31 cellular contexts compared by ENCODE assay signal in the genomic region with DNA sequence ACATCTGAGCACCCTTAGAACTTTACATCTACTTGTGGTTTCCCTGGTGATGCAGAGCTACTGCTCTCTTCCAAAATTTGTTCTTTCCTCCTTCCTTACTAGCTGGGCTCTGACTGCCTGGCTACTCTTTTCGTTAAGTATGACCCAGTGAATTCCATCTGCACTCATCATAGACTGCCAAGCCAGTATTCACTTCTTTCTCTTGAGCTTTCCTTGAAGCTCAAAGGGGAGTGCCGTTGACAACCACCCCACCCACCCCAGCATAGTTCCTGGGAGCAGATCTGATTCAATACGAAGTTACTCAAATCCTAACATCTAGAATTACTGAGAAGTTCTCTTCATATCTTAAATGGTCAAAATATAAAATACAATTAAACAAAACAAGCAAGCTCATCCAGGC.
DNase-seq lines count a peak whose midpoint lies in the region; ATAC-seq, FAIRE-seq and TF ChIP-seq lines count a peak whose summit lies in the region.
"Had no signal": no experiment of that assay in that cellular context is flagged by ENCODE, and none has a peak within 500 bp of the region (broad histone marks: within the 10 kb centered on the region; RNA-seq: fewer than 3 reads in every experiment).

No MANE protein-coding gene starts in this region.

- H3K27ac Mint-ChIP-seq in chondrocyte (ENCODE audit: unreplicated experiment): no peak overlapping the region
- H3K27ac Mint-ChIP-seq: activated CD4-positive, alpha-beta T cell treated with anti-CD3 and anti-CD28 coated beads, Interleukin-2, amount 10 ng/mL, durations not matched to agents 24 days and 14 days; activated CD8-positive, alpha-beta memory T cell treated with anti-CD3 and anti-CD28 coated beads, Interleukin-2, amount 10 ng/mL, durations not matched to agents 7 days and 5 days; activated naive CD4-positive, alpha-beta T cell treated with anti-CD3 and anti-CD28 coated beads for 36 hours; activated T-cell treated with anti-CD3 and anti-CD28 coated beads, Interleukin-2, amount 50 U/mL, for 72 hours; endodermal cell; naive B cell; stimulated activated effector memory CD8-positive, alpha-beta T cell treated with anti-CD3 and anti-CD28 coated beads, Interleukin-12 subunit alpha, Interleukin-12 subunit beta, amount 100 ng/mL, for 72 hours had no signal

- ATAC-seq in GM19463 (IDR thresholded peaks at IDR 0.05; ENCODE audit: unreplicated experiment) (no peak), HG03432 (IDR thresholded peaks at IDR 0.05; ENCODE audit: unreplicated experiment) (no peak)
- ATAC-seq: activated CD8-positive, alpha-beta memory T cell treated with anti-CD3 and anti-CD28 coated beads, Interleukin-2, amount 10 ng/mL, durations not matched to agents 7 days and 5 days; activated T-cell treated with anti-CD3 and anti-CD28 coated beads, Interleukin-2, amount 50 U/mL, for 72 hours; esophagus mucosa; gastroesophageal sphincter; K562; left lung; sciatic nerve; stimulated activated effector memory CD8-positive, alpha-beta T cell treated with anti-CD3 and anti-CD28 coated beads, Interleukin-12 subunit alpha, Interleukin-12 subunit beta, amount 100 ng/mL, for 72 hours had no signal

- H3K9me3 Mint-ChIP-seq in chondrocyte (ENCODE audit: low read depth): peaks cover 7% of the 10 kb centered on the region
- H3K9me3 Mint-ChIP-seq: activated CD4-positive, alpha-beta T cell treated with anti-CD3 and anti-CD28 coated beads, Interleukin-2, amount 10 ng/mL, durations not matched to agents 24 days and 14 days had no signal

- H3K27me3 Mint-ChIP-seq in chondrocyte (ENCODE audit: low read depth): no peaks in the 10 kb centered on the region
- H3K27me3 Mint-ChIP-seq: activated CD4-positive, alpha-beta T cell treated with anti-CD3 and anti-CD28 coated beads, Interleukin-2, amount 10 ng/mL, durations not matched to agents 24 days and 14 days; activated CD8-positive, alpha-beta memory T cell treated with anti-CD3 and anti-CD28 coated beads, Interleukin-2, amount 10 ng/mL, durations not matched to agents 7 days and 5 days had no signal

- no peak overlapping the region for H3K4me3 Mint-ChIP-seq in chondrocyte (ENCODE audit: unreplicated experiment)
- H3K4me3 Mint-ChIP-seq: activated CD4-positive, alpha-beta T cell treated with anti-CD3 and anti-CD28 coated beads, Interleukin-2, amount 10 ng/mL, durations not matched to agents 24 days and 14 days; activated CD8-positive, alpha-beta memory T cell treated with anti-CD3 and anti-CD28 coated beads, Interleukin-2, amount 10 ng/mL, durations not matched to agents 7 days and 5 days; activated naive CD4-positive, alpha-beta T cell treated with anti-CD3 and anti-CD28 coated beads for 36 hours; activated T-cell treated with anti-CD3 and anti-CD28 coated beads, Interleukin-2, amount 50 U/mL, for 72 hours; endodermal cell; naive B cell; stimulated activated effector memory CD8-positive, alpha-beta T cell treated with anti-CD3 and anti-CD28 coated beads, Interleukin-12 subunit alpha, Interleukin-12 subunit beta, amount 100 ng/mL, for 72 hours had no signal

- no peak for TF ChIP-seq CTCF in chondrocyte (IDR thresholded peaks at IDR 0.05)

- H3K36me3 Mint-ChIP-seq in chondrocyte (ENCODE audit: low read depth): no peaks in the 10 kb centered on the region
- H3K36me3 Mint-ChIP-seq: activated CD8-positive, alpha-beta memory T cell treated with anti-CD3 and anti-CD28 coated beads, Interleukin-2, amount 10 ng/mL, durations not matched to agents 7 days and 5 days; naive B cell; stimulated activated effector memory CD8-positive, alpha-beta T cell treated with anti-CD3 and anti-CD28 coated beads, Interleukin-12 subunit alpha, Interleukin-12 subunit beta, amount 100 ng/mL, for 72 hours had no signal

- H3K4me1 Mint-ChIP-seq in chondrocyte (ENCODE audit: low read depth): peaks cover 11% of the 10 kb centered on the region
- H3K4me1 Mint-ChIP-seq: activated CD4-positive, alpha-beta T cell treated with anti-CD3 and anti-CD28 coated beads, Interleukin-2, amount 10 ng/mL, durations not matched to agents 24 days and 14 days; activated CD8-positive, alpha-beta memory T cell treated with anti-CD3 and anti-CD28 coated beads, Interleukin-2, amount 10 ng/mL, durations not matched to agents 7 days and 5 days; naive B cell; stimulated activated effector memory CD8-positive, alpha-beta T cell treated with anti-CD3 and anti-CD28 coated beads, Interleukin-12 subunit alpha, Interleukin-12 subunit beta, amount 100 ng/mL, for 72 hours had no signal

- DNase-seq in EH (ENCODE audit: low read depth): peak; percentile 55
- no peak for DNase-seq in HTR-8/SVneo (ENCODE audit: insufficient read length, low spot score)
- DNase-seq in astrocyte of the hippocampus (ENCODE audit: low read depth, low spot score): peak; percentile 30
- peak; percentile 27 for DNase-seq in kidney tubule cell (ENCODE audit: low spot score)
- DNase-seq in chondrocyte (ENCODE audit: low spot score): no peak
- DNase-seq in HPDE6-E6E7 (ENCODE audit: extremely low spot score): no peak
- DNase-seq: activated CD4-positive, alpha-beta T cell treated with anti-CD3 and anti-CD28 coated beads, Interleukin-2, amount 10 ng/mL, durations not matched to agents 24 days and 14 days; activated CD8-positive, alpha-beta memory T cell treated with anti-CD3 and anti-CD28 coated beads, Interleukin-2, amount 10 ng/mL, durations not matched to agents 7 days and 5 days; activated naive CD4-positive, alpha-beta T cell treated with anti-CD3 and anti-CD28 coated beads for 36 hours; activated T-cell treated with anti-CD3 and anti-CD28 coated beads, Interleukin-2, amount 50 U/mL, for 72 hours; cortex of kidney; endodermal cell; hypothalamus; left lung; MG63; naive B cell; NCI-H1417; NCI-H2081; SHP77; stimulated activated CD4-positive, alpha-beta T cell treated with anti-CD3 and anti-CD28 coated beads, Interleukin-4, amount 100 ng/mL, for 24 hours; substantia nigra; SW 1271; T-helper 9 cell; upper lobe of left lung had no signal

- peak; percentile 31 for FAIRE-seq in HTR-8/SVneo (lab: Jason Lieb, UNC)
- FAIRE-seq: K562 had no signal

Comparison
In these comparisons a context has a peak if more than half of its experiments do, and no peak if none do; other contexts are left out.
1. DNase-seq: peak in EH (single experiment), astrocyte of the hippocampus (single experiment) and kidney tubule cell (single experiment); none in HTR-8/SVneo (single experiment), chondrocyte (single experiment) and HPDE6-E6E7 (single experiment).